Comparison of ENCODE assay signal across 18 cellular contexts in the genomic region with DNA sequence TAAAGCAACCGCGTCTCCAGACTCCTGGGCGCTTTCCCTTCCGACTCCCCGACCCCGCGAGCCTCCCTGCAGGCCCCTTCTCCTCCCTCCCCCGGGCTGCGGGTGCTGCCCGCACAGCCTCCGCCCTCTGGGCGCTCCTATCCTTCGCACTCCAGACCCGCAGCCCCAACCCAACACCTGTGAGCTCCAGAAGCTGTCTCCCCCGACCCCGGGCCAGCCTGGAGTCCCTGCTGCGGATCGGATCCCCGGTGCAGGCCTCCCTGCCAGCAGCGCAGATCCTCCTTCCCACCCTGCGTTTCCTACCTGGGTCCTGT.
DNase-seq lines count a peak whose midpoint lies in the region; ATAC-seq, FAIRE-seq and TF ChIP-seq lines count a peak whose summit lies in the region.
"Had no signal": no experiment of that assay in that cellular context is flagged by ENCODE, and none has a peak within 500 bp of the region (broad histone marks: within the 10 kb centered on the region; RNA-seq: fewer than 3 reads in every experiment).

No MANE protein-coding gene starts in this region.

- H3K36me3 Mint-ChIP-seq in WTC11 = no peaks in the 10 kb centered on the region
- no peaks in the 10 kb centered on the region for H3K36me3 Mint-ChIP-seq in activated naive CD4-positive, alpha-beta T cell treated with anti-CD3 and anti-CD28 coated beads, Interleukin-2, amount 50 U/mL, for 72 hours
- H3K36me3 Mint-ChIP-seq: CD4-positive, CD25-positive, alpha-beta regulatory T cell had no signal

- no peak for TF ChIP-seq RAD21 in H1 (IDR thresholded peaks at IDR 0.05 in 1 of 2, conservative IDR thresholded peaks at IDR 0.05 in 1 of 2; ENCODE audit: low read depth in 2 of 2, low read length in 2 of 2)

- no peak overlapping the region for H4K5ac ChIP-seq in H1 (ENCODE audit: insufficient read length, low read depth, low read length)

- H2BK12ac ChIP-seq in H1 (ENCODE audit: low read depth, low read length) (0 out of 2 replicates have a peak overlapping the region, but pooled peaks have one; percentile 22), neuronal stem cell (ENCODE audit: low read length) (no peak overlapping the region)

- no peaks in the 10 kb centered on the region for H3K9me3 Mint-ChIP-seq in WTC11
- H3K9me3 Mint-ChIP-seq in activated naive CD4-positive, alpha-beta T cell treated with anti-CD3 and anti-CD28 coated beads, Interleukin-2, amount 50 U/mL, for 72 hours = no peaks in the 10 kb centered on the region

- H3K27ac Mint-ChIP-seq in WTC11 = no peak overlapping the region
- H3K27ac Mint-ChIP-seq in activated naive CD4-positive, alpha-beta T cell treated with anti-CD3 and anti-CD28 coated beads, Interleukin-2, amount 50 U/mL, for 72 hours = no peak overlapping the region
- H3K27ac Mint-ChIP-seq: IgD-negative memory B cell had no signal

- H4K91ac ChIP-seq in H1 (replicated peaks; ENCODE audit: insufficient read length, low read length) (no peak overlapping the region), neuronal stem cell (ENCODE audit: low read depth, low read length, poor library complexity) (no peak overlapping the region)

- H2BK15ac ChIP-seq in H1 (ENCODE audit: low read length) (no peak overlapping the region), neuronal stem cell (ENCODE audit: low read length) (peak overlapping the region; percentile 97)

- no peaks in the 10 kb centered on the region; a peak in 1 of 7 replicates for H3K4me1 ChIP-seq in H1 (replicated peaks in 1 of 4; ENCODE audit: control insufficient read depth in 3 of 4, insufficient read depth in 4 of 4, low read length in 3 of 4)
- H3K4me1 ChIP-seq in neuronal stem cell (ENCODE audit: control insufficient read depth in 2 of 2, insufficient read depth in 1 of 2, low read depth in 1 of 2, low read length in 2 of 2) = peaks cover 7 to 9% of the 10 kb centered on the region in 2 donors
- H3K4me1 ChIP-seq in upper lobe of right lung = no peaks in the 10 kb centered on the region
- H3K4me1 ChIP-seq: Peyer's patch, SJSA1 had no signal

- H2AFZ ChIP-seq in H1 (ENCODE audit: low read length) (peak overlapping the region; percentile 46; the same call in 1 of the 2 replicates), neuronal stem cell (ENCODE audit: low read length) (peak overlapping the region; percentile 53)

- H3K9me3 ChIP-seq in H1 (ENCODE audit: insufficient read depth in 2 of 2, low read depth in 1 of 2, low read length in 1 of 2) = no peaks in the 10 kb centered on the region
- peaks cover 0 to 5% of the 10 kb centered on the region in 2 donors for H3K9me3 ChIP-seq in neuronal stem cell (replicated peaks in 1 of 2; ENCODE audit: control insufficient read depth in 2 of 2, insufficient read depth in 1 of 2, low read depth in 1 of 2, low read length in 2 of 2)
- H3K9me3 ChIP-seq in upper lobe of right lung = no peaks in the 10 kb centered on the region
- H3K9me3 ChIP-seq: Peyer's patch, SJSA1 had no signal

- no peak for TF ChIP-seq POLR2A in H1 (IDR thresholded peaks at IDR 0.05; ENCODE audit: control extremely low read depth in 1 of 2, low read depth in 2 of 2, low read length in 2 of 2)

- H3K79me1 ChIP-seq in H1 (ENCODE audit: low read depth, low read length) = no peaks in the 10 kb centered on the region
- H3K79me1 ChIP-seq in neuronal stem cell (ENCODE audit: low read depth, low read length) = no peaks in the 10 kb centered on the region

- 94% methylated on average over 18 of the region's 21 CpGs; no CpG with 5 or more reads in 1 of the 2 experiments for WGBS in H1 (ENCODE audit: extremely low coverage in 1 of 2, insufficient coverage in 1 of 2, insufficient read length in 1 of 2, insufficient replicate concordance in 2 of 2, low coverage in 1 of 2, low lambda C conversion rate in 2 of 2, missing lambda C conversion rate in 1 of 2), 2 experiments
- no CpG with 5 or more reads among the region's 21 CpGs for WGBS in neuronal stem cell (ENCODE audit: extremely low coverage in 2 of 2, insufficient read length in 2 of 2, insufficient replicate concordance in 1 of 2), 2 donors

- no peak for TF ChIP-seq CTCF in WTC11 (IDR thresholded peaks at IDR 0.05)
- TF ChIP-seq CTCF in H1 (IDR thresholded peaks at IDR 0.05; ENCODE audit: control extremely low read depth in 1 of 3, insufficient read depth in 1 of 3, low read depth in 1 of 3, low read length in 3 of 3) = no peak
- TF ChIP-seq CTCF in upper lobe of right lung (IDR thresholded peaks at IDR 0.05) = no peak

- no peaks in the 10 kb centered on the region for H4K20me1 ChIP-seq in H1 (replicated peaks in 1 of 2; ENCODE audit: control insufficient read depth in 1 of 2, insufficient read depth in 2 of 2, low read length in 2 of 2)

- H4K8ac ChIP-seq in H1 (ENCODE audit: extremely low read depth, insufficient read depth, low read length) (peak overlapping the region; percentile 40; the same call in 1 of the 2 replicates), neuronal stem cell (ENCODE audit: low read depth, low read length) (no peak overlapping the region)

- ATAC-seq in WTC11 (peak; percentile 59), upper lobe of right lung (peak; percentile 36), GM21423 (IDR thresholded peaks at IDR 0.05; ENCODE audit: unreplicated experiment) (no peak)
- no peak for ATAC-seq in activated naive CD4-positive, alpha-beta T cell treated with anti-CD3 and anti-CD28 coated beads, Interleukin-2, amount 50 U/mL, for 72 hours
- ATAC-seq: HCT116 had no signal

- no peak overlapping the region for H3K9ac ChIP-seq in H1 (replicated peaks in 1 of 4; ENCODE audit: extremely low read depth in 1 of 4, low read depth in 3 of 4, low read length in 3 of 4)
- no peak overlapping the region for H3K9ac ChIP-seq in neuronal stem cell (ENCODE audit: low read depth, low read length, poor library complexity)

- H2AK5ac ChIP-seq in H1 (ENCODE audit: low read depth, low read length) (no peak overlapping the region), neuronal stem cell (ENCODE audit: low read depth, low read length) (peak overlapping the region; percentile 66)

- POLR2A ChIA-PET in WTC11 (lab: Charles Lee) (no interaction called here), H1 (lab: Charles Lee; ENCODE audit: partially characterized antibody) (no interaction called here)

- DNase-seq in WTC11 (ENCODE audit: low spot score) (no peak), H1 (ENCODE audit: low read depth in 1 of 2, low spot score in 2 of 2) (no peak), neuronal stem cell (ENCODE audit: low spot score) (no peak), upper lobe of right lung (no peak), SW480 (ENCODE audit: low spot score) (no peak)
- no peak for DNase-seq in activated naive CD4-positive, alpha-beta T cell treated with anti-CD3 and anti-CD28 coated beads, Interleukin-2, amount 50 U/mL, for 72 hours (ENCODE audit: low spot score in 2 of 2)
- DNase-seq: CD4-positive, CD25-positive, alpha-beta regulatory T cell; DMS79; NCI-H1105; NCI-H146; NCI-H2081; NCI-H2171; NCI-H526; Peyer's patch had no signal

- H2BK20ac ChIP-seq in H1 (ENCODE audit: low read length) = no peak overlapping the region

- H3K4me1 Mint-ChIP-seq in WTC11 = peaks cover 12% of the 10 kb centered on the region
- H3K4me1 Mint-ChIP-seq: CD4-positive, CD25-positive, alpha-beta regulatory T cell; IgD-negative memory B cell had no signal

- no peaks in the 10 kb centered on the region for H3K27me3 Mint-ChIP-seq in WTC11 (ENCODE audit: low read depth)

- H3K27me3 ChIP-seq in H1 (replicated peaks in 1 of 4; ENCODE audit: control insufficient read depth in 3 of 4, extremely low read depth in 1 of 4, insufficient read depth in 3 of 4, low read length in 3 of 4) = no peaks in the 10 kb centered on the region
- H3K27me3 ChIP-seq in neuronal stem cell (ENCODE audit: control insufficient read depth in 3 of 3, insufficient read depth in 3 of 3, low read depth in 1 of 3, low read length in 3 of 3) = no peaks in the 10 kb centered on the region
- H3K27me3 ChIP-seq in upper lobe of right lung = no peaks in the 10 kb centered on the region
- H3K27me3 ChIP-seq: Peyer's patch, SJSA1 had no signal

- H3K36me3 ChIP-seq in H1 (ENCODE audit: control insufficient read depth in 2 of 4, insufficient read depth in 4 of 4, low read length in 3 of 4) = no peaks in the 10 kb centered on the region
- no peaks in the 10 kb centered on the region for H3K36me3 ChIP-seq in neuronal stem cell (replicated peaks in 1 of 2; ENCODE audit: control insufficient read depth in 2 of 2, insufficient read depth in 2 of 2, low read length in 2 of 2)
- no peaks in the 10 kb centered on the region for H3K36me3 ChIP-seq in upper lobe of right lung
- H3K36me3 ChIP-seq: Peyer's patch, SJSA1 had no signal

- no peak for FAIRE-seq in H1 (lab: Jason Lieb, UNC)

- no peak overlapping the region for H3K14ac ChIP-seq in H1 (ENCODE audit: insufficient read length)
- no peak overlapping the region for H3K14ac ChIP-seq in neuronal stem cell (ENCODE audit: low read length)

- TF ChIP-seq EP300 in H1 (IDR thresholded peaks at IDR 0.05; ENCODE audit: borderline replicate concordance in 1 of 2, low read depth in 2 of 2, low read length in 2 of 2) = no peak

- H2BK5ac ChIP-seq in H1 (ENCODE audit: low read depth, low read length) (no peak overlapping the region), neuronal stem cell (ENCODE audit: low read length) (peak overlapping the region; percentile 47)

- CTCF ChIA-PET in WTC11 (lab: Charles Lee) (interaction anchor here (1.0 kb wide), 1 partner anchor 29 kb away, joined by 4 read pairs; no protein-coding TSS in a partner anchor), H1 (lab: Charles Lee; ENCODE audit: partially characterized antibody) (interaction anchor here (1.0 to 2.2 kb wide), 4 partner anchors 13 to 26 kb away, joined by 3 to 7 read pairs (median 4); no protein-coding TSS in a partner anchor)

- H2BK120ac ChIP-seq in H1 (replicated peaks; ENCODE audit: low read depth, low read length) (no peak overlapping the region), neuronal stem cell (ENCODE audit: low read depth, low read length) (no peak overlapping the region)

- no peak overlapping the region for H3K4me3 Mint-ChIP-seq in WTC11
- H3K4me3 Mint-ChIP-seq: CD4-positive, CD25-positive, alpha-beta regulatory T cell; IgD-negative memory B cell had no signal

- H3K23ac ChIP-seq in H1 (ENCODE audit: insufficient read length) (no peak overlapping the region), neuronal stem cell (ENCODE audit: low read depth, low read length, poor library complexity) (no peak overlapping the region)

- H3K4me3 ChIP-seq in H1 (ENCODE audit: extremely low read depth in 1 of 4, insufficient read depth in 2 of 4, low read depth in 3 of 4, low read length in 4 of 4) (no peak overlapping the region), neuronal stem cell (ENCODE audit: low read length in 2 of 2) (no peak overlapping the region), upper lobe of right lung (no peak overlapping the region)
- H3K4me3 ChIP-seq: Peyer's patch, SJSA1 had no signal

- H3K4me2 ChIP-seq in H1 (ENCODE audit: insufficient read depth in 1 of 2, low read depth in 2 of 2, low read length in 2 of 2) (no peak overlapping the region), neuronal stem cell (ENCODE audit: insufficient read depth, low read length, poor library complexity, severe bottlenecking) (no peak overlapping the region)

- H3K18ac ChIP-seq in H1 (ENCODE audit: extremely low read depth, low read length) = no peak overlapping the region
- peak overlapping the region; percentile 53 for H3K18ac ChIP-seq in neuronal stem cell (ENCODE audit: low read length)

- H3K23me2 ChIP-seq in H1 (ENCODE audit: low read depth, low read length) = no peaks in the 10 kb centered on the region

- no peak overlapping the region for H3K4ac ChIP-seq in H1 (replicated peaks; ENCODE audit: insufficient read length, low read depth, low read length)
- no peak overlapping the region for H3K4ac ChIP-seq in neuronal stem cell (ENCODE audit: low read length)

- intact Hi-C loops in upper lobe of right lung (cut with DNase I) = no loop called here

- no peak overlapping the region for H3K27ac ChIP-seq in H1 (ENCODE audit: low read depth, low read length)
- H3K27ac ChIP-seq in neuronal stem cell (replicated peaks; ENCODE audit: low read length) = no peak overlapping the region
- H3K27ac ChIP-seq in upper lobe of right lung = no peak overlapping the region
- H3K27ac ChIP-seq: Peyer's patch, SJSA1 had no signal

- no peaks in the 10 kb centered on the region for H3K79me2 ChIP-seq in H1 (ENCODE audit: control insufficient read depth in 1 of 2, insufficient read depth in 2 of 2, low read length in 2 of 2)

- H3K56ac ChIP-seq in H1 (replicated peaks; ENCODE audit: insufficient read length, low read depth, low read length) = no peak overlapping the region

Comparison
In these comparisons a context has a peak if more than half of its experiments do, and no peak if none do; other contexts are left out.
1. ATAC-seq: peak in WTC11 (single experiment) and upper lobe of right lung (single experiment); none in GM21423 (single experiment) and activated naive CD4-positive, alpha-beta T cell treated with anti-CD3 and anti-CD28 coated beads, Interleukin-2, amount 50 U/mL, for 72 hours (0 of 2).